ENCODE assay signal across 13 cellular contexts in genomic region chr12:115709410-115710065, GRCh38.
DNase-seq lines count a peak whose midpoint lies in the region; ATAC-seq and TF ChIP-seq lines count a peak whose summit lies in the region.
"Had no signal": no experiment of that assay in that cellular context is flagged by ENCODE, and none has a peak within 500 bp of the region (broad histone marks: within the 10 kb centered on the region; RNA-seq: fewer than 3 reads in every experiment).

No MANE protein-coding gene starts in this region.

- TF ChIP-seq POLR2A in vagina (IDR thresholded peaks at IDR 0.05), result no peak

- H2BK5ac ChIP-seq in mesenchymal stem cell (ENCODE audit: low read depth, low read length, poor library complexity, severe bottlenecking), result no peak overlapping the region

- H3K4me3 Mint-ChIP-seq in WTC11, result no peak overlapping the region

- H3K4ac ChIP-seq in mesenchymal stem cell (ENCODE audit: low read depth in 1 of 2, low read length in 2 of 2), result no peak overlapping the region

- peaks cover 20% of the 10 kb centered on the region for H3K9me3 Mint-ChIP-seq in WTC11

- H3K36me3 ChIP-seq in colonic mucosa (no peaks in the 10 kb centered on the region), mesenchymal stem cell (ENCODE audit: control insufficient read depth in 1 of 2, insufficient read depth in 2 of 2, low read depth in 1 of 2, low read length in 2 of 2) (no peaks in the 10 kb centered on the region), vagina (no peaks in the 10 kb centered on the region)
- H3K36me3 ChIP-seq: cardiac muscle cell had no signal

- no peaks in the 10 kb centered on the region for H3K4me1 Mint-ChIP-seq in WTC11

- no peak for TF ChIP-seq CTCF in colonic mucosa (IDR thresholded peaks at IDR 0.05)
- TF ChIP-seq CTCF in vagina (IDR thresholded peaks at IDR 0.05), result no peak
- TF ChIP-seq CTCF in WTC11 (IDR thresholded peaks at IDR 0.05), result no peak

- no peak overlapping the region for H2AK5ac ChIP-seq in mesenchymal stem cell (ENCODE audit: low read length, severe bottlenecking)

- H2BK12ac ChIP-seq in mesenchymal stem cell (ENCODE audit: low read length in 2 of 2), result no peak overlapping the region

- H3K9me3 ChIP-seq in colonic mucosa, result no peaks in the 10 kb centered on the region
- peaks cover 11% of the 10 kb centered on the region for H3K9me3 ChIP-seq in mesenchymal stem cell (ENCODE audit: control insufficient read depth, low read length)
- H3K9me3 ChIP-seq in vagina, result no peaks in the 10 kb centered on the region

- intact Hi-C loops in colonic mucosa (cut with DNase I) (no loop called here), vagina (cut with DNase I) (no loop called here)

- H3K14ac ChIP-seq in mesenchymal stem cell (ENCODE audit: low read length in 2 of 2), result no peak overlapping the region

- no peaks in the 10 kb centered on the region for H3K27me3 ChIP-seq in colonic mucosa
- H3K27me3 ChIP-seq in mesenchymal stem cell (ENCODE audit: control insufficient read depth in 1 of 2, insufficient read depth in 1 of 2, low read length in 2 of 2), result no peaks in the 10 kb centered on the region
- H3K27me3 ChIP-seq in vagina, result no peaks in the 10 kb centered on the region

- H2BK15ac ChIP-seq in mesenchymal stem cell (ENCODE audit: low read depth, poor library complexity, severe bottlenecking), result no peak overlapping the region

- no peaks in the 10 kb centered on the region; the same call in 1 of the 2 replicates for H3K27me3 Mint-ChIP-seq in WTC11 (ENCODE audit: low read depth)

- H3K79me1 ChIP-seq in mesenchymal stem cell (replicated peaks; ENCODE audit: low read length, poor library complexity, severe bottlenecking), result no peaks in the 10 kb centered on the region

- CTCF ChIA-PET in WTC11 (lab: Charles Lee), result no interaction called here

- H3K18ac ChIP-seq in mesenchymal stem cell (ENCODE audit: low read depth in 1 of 2, low read length in 2 of 2), result no peak overlapping the region

- no peak overlapping the region for H3K4me2 ChIP-seq in mesenchymal stem cell (ENCODE audit: low read length, poor library complexity, severe bottlenecking)

- no peak overlapping the region for H3K23ac ChIP-seq in mesenchymal stem cell (ENCODE audit: low read length in 2 of 2)

- DNase-seq in NCI-H345 (lab: John Stamatoyannopoulos, UW) (peak; percentile 23), NCI-H345 treated with DMSO at 0.1 percent for 48 hours (lab: John Stamatoyannopoulos, UW; ENCODE audit: unreplicated experiment) (no peak), colonic mucosa (no peak), mesenchymal stem cell (no peak), vagina (ENCODE audit: extremely low spot score in 2 of 2) (no peak), WTC11 (ENCODE audit: low spot score) (no peak), HCEC 1CT (no peak)
- DNase-seq in effector CD4-positive, alpha-beta T cell, result no peak
- DNase-seq: ACHN; activated naive CD4-positive, alpha-beta T cell treated with Interleukin-2 at 50 U/mL for 16 hours; Calu3 had no signal

- POLR2A ChIA-PET in WTC11 (lab: Charles Lee), result no interaction called here

- H3K27ac Mint-ChIP-seq in WTC11, result no peak overlapping the region

- no peak overlapping the region for H2BK120ac ChIP-seq in mesenchymal stem cell (ENCODE audit: low read depth, low read length)

- H2AFZ ChIP-seq in mesenchymal stem cell (ENCODE audit: low read depth, low read length), result no peak overlapping the region

- peaks cover 4% of the 10 kb centered on the region; the same call in 1 of the 2 replicates for H3K36me3 Mint-ChIP-seq in WTC11

- H4K91ac ChIP-seq in mesenchymal stem cell (ENCODE audit: low read length), result no peak overlapping the region

- H3K9ac ChIP-seq in colonic mucosa (ENCODE audit: low read depth in 2 of 2, low read length in 2 of 2) (no peak overlapping the region), mesenchymal stem cell (ENCODE audit: low read length) (peak overlapping the region; percentile 69)

- no peak overlapping the region for H3K4me3 ChIP-seq in colonic mucosa
- H3K4me3 ChIP-seq in mesenchymal stem cell (ENCODE audit: insufficient read depth in 1 of 2, low read depth in 1 of 2, low read length in 2 of 2), result peak overlapping the region in 1 of 2 experiments; percentile 61
- H3K4me3 ChIP-seq in vagina, result no peak overlapping the region
- H3K4me3 ChIP-seq: cardiac muscle cell, lung had no signal

- H3K4me1 ChIP-seq in colonic mucosa (no peaks in the 10 kb centered on the region), mesenchymal stem cell (ENCODE audit: control insufficient read depth, insufficient read depth, low read depth, low read length) (no peaks in the 10 kb centered on the region), vagina (peaks cover 18% of the 10 kb centered on the region)

- ATAC-seq in WTC11, result no peak

- H3K27ac ChIP-seq in colonic mucosa (peak overlapping the region; percentile 16), mesenchymal stem cell (ENCODE audit: low read length, poor library complexity, severe bottlenecking) (no peak overlapping the region), vagina (peak overlapping the region; percentile 7)
- H3K27ac ChIP-seq: cardiac muscle cell had no signal

- H4K8ac ChIP-seq in mesenchymal stem cell (ENCODE audit: low read length), result no peak overlapping the region

- WGBS in mesenchymal stem cell, result 79% methylated on average over 10 of the region's 11 CpGs

TF ChIP-seq in WTC11, 78 proteins besides CTCF, POLR2A, EP300 and RAD21:
- TF ChIP-seq TCF7 (CRISPR knock-in tag; IDR thresholded peaks at IDR 0.05; ENCODE audit: low read depth) (no peak), ATF3 (CRISPR knock-in tag; conservative IDR thresholded peaks at IDR 0.05) (no peak), ZNF121 (CRISPR knock-in tag; IDR thresholded peaks at IDR 0.05) (no peak), MXD4 (CRISPR knock-in tag; IDR thresholded peaks at IDR 0.05; ENCODE audit: borderline replicate concordance) (no peak)
